ENCODE assay signal across 8 cellular contexts in genomic region chr12:64451687-64452558, GRCh38. TPM values are rescaled to one million over a fixed set of nuclear protein-coding genes. Genes with fewer than 3 reads are reported as not detected.
A peak's percentile ranks its signal among the peaks of the same experiment; 100 is the strongest.
DNase-seq lines count a peak whose midpoint lies in the region; ATAC-seq and TF ChIP-seq lines count a peak whose summit lies in the region.

Gene TBK1, plus strand, starts transcription at chr12:64452120. Its CDS starts 3,751 bp downstream, at chr12:64455871.

- peak within 1 kb of the TSS; percentile 87 for H3K27ac Mint-ChIP-seq in activated naive CD8-positive, alpha-beta T cell treated with anti-CD3 and anti-CD28 coated beads, Interleukin-2, amount 10 ng/mL, durations not matched to agents 7 days and 5 days

- peaks cover 32% of the 10 kb centered on the region for H3K4me1 Mint-ChIP-seq in activated naive CD8-positive, alpha-beta T cell treated with anti-CD3 and anti-CD28 coated beads, Interleukin-2, amount 10 ng/mL, durations not matched to agents 7 days and 5 days

- H3K4me2 ChIP-seq in MM.1S (ENCODE audit: low read depth, low read length) (peak within 1 kb of the TSS; percentile 92), trophoblast cell (ENCODE audit: low read length) (peak within 1 kb of the TSS; percentile 72)

- H3K27me3 ChIP-seq in HAP-1 (ENCODE audit: low read depth): no peaks in the 10 kb centered on the region
- H3K27me3 ChIP-seq in MM.1S (replicated peaks; ENCODE audit: insufficient read depth, low read length): no peaks in the 10 kb centered on the region
- H3K27me3 ChIP-seq in trophoblast cell (ENCODE audit: insufficient read depth, low read length): no peaks in the 10 kb centered on the region
- H3K27me3 ChIP-seq in transverse colon: no peaks in the 10 kb centered on the region

- no peaks in the 10 kb centered on the region for H3K9me2 ChIP-seq in MM.1S (replicated peaks; ENCODE audit: insufficient read depth, low read length)

- H3K79me2 ChIP-seq in MM.1S (ENCODE audit: low read length) (peaks cover 54% of the 10 kb centered on the region), trophoblast cell (ENCODE audit: control insufficient read depth, insufficient read depth, low read length, poor library complexity) (peaks cover 8% of the 10 kb centered on the region)

- peak within 1 kb of the TSS; percentile 40 for H3K23ac ChIP-seq in trophoblast cell (ENCODE audit: low read length)

- TF ChIP-seq POLR2A in transverse colon (IDR thresholded peaks at IDR 0.05): peak; percentile 63

- peaks cover 9% of the 10 kb centered on the region for H3K79me1 ChIP-seq in trophoblast cell (ENCODE audit: low read length)

- no peak for TF ChIP-seq EP300 in transverse colon (IDR thresholded peaks at IDR 0.05; ENCODE audit: low read depth)

- H3K4me3 ChIP-seq in HAP-1 (peak within 1 kb of the TSS; percentile 79), MM.1S (ENCODE audit: low read length) (peak within 1 kb of the TSS; percentile 98), trophoblast cell (ENCODE audit: low read depth, low read length) (peak within 1 kb of the TSS; percentile 97), transverse colon (peak within 1 kb of the TSS; percentile 79 to 99 (median 88))

- POLR2A ChIA-PET in activated naive CD8-positive, alpha-beta T cell treated with anti-CD3 and anti-CD28 coated beads, Interleukin-2, amount 10 ng/mL, durations not matched to agents 7 days and 5 days (lab: Charles Lee): no interaction called here

- peak within 1 kb of the TSS; percentile 64 for H2AK5ac ChIP-seq in trophoblast cell (ENCODE audit: low read length)

- ATAC-seq in activated naive CD8-positive, alpha-beta T cell treated with anti-CD3 and anti-CD28 coated beads, Interleukin-2, amount 10 ng/mL, durations not matched to agents 7 days and 5 days (ENCODE audit: low read depth): peak; percentile 76
- ATAC-seq in Right ventricle myocardium superior (ENCODE audit: poor library complexity): peak; percentile 99

- H3K9me3 ChIP-seq in HAP-1: no peaks in the 10 kb centered on the region
- no peaks in the 10 kb centered on the region for H3K9me3 ChIP-seq in MM.1S (replicated peaks; ENCODE audit: insufficient read depth, low read length)
- H3K9me3 ChIP-seq in trophoblast cell (ENCODE audit: insufficient read depth, low read depth, low read length): no peaks in the 10 kb centered on the region
- no peaks in the 10 kb centered on the region for H3K9me3 ChIP-seq in transverse colon

- H2AFZ ChIP-seq in MM.1S (ENCODE audit: low read length) (peak within 1 kb of the TSS; percentile 89), trophoblast cell (ENCODE audit: insufficient read depth, low read length, poor library complexity) (peak within 1 kb of the TSS; percentile 99)

- no peaks in the 10 kb centered on the region for H4K20me1 ChIP-seq in MM.1S (ENCODE audit: insufficient read depth, low read length)

- H3K36me3 ChIP-seq in HAP-1 (replicated peaks) (peaks cover 17% of the 10 kb centered on the region), MM.1S (replicated peaks; ENCODE audit: insufficient read depth, low read length) (peaks cover 7% of the 10 kb centered on the region; the same call in 1 of the 2 replicates), trophoblast cell (ENCODE audit: control insufficient read depth in 1 of 2, insufficient read depth in 2 of 2, low read length in 2 of 2) (peaks cover 2 to 6% of the 10 kb centered on the region in 2 experiments), transverse colon (peaks cover 0 to 10% (median 0%) of the 10 kb centered on the region in 4 donors)

- peak within 1 kb of the TSS; percentile 32 for H2BK12ac ChIP-seq in trophoblast cell (ENCODE audit: low read length)

- H3K9ac ChIP-seq in MM.1S (ENCODE audit: low read length): peak within 1 kb of the TSS; percentile 93
- peak within 1 kb of the TSS; percentile 94 for H3K9ac ChIP-seq in trophoblast cell (ENCODE audit: low read length)

- H2BK5ac ChIP-seq in trophoblast cell (ENCODE audit: low read depth, low read length, poor library complexity): peak within 1 kb of the TSS; percentile 96

- H3K18ac ChIP-seq in trophoblast cell (ENCODE audit: low read length): peak within 1 kb of the TSS; percentile 98

- H3K36me3 Mint-ChIP-seq in activated naive CD8-positive, alpha-beta T cell treated with anti-CD3 and anti-CD28 coated beads, Interleukin-2, amount 10 ng/mL, durations not matched to agents 7 days and 5 days: peaks cover 6% of the 10 kb centered on the region

- in situ Hi-C loops in HAP-1 (cut with MboI; ENCODE audit: low sequenced_read_pairs) (no loop called here), transverse colon (cut with MboI; ENCODE audit: low pct_ligation_motif_present in 1 of 4, low pct_unique_long_range_greater_than_20kb in 1 of 4, low sequenced_read_pairs in 3 of 4) (no loop called here)

- peak within 1 kb of the TSS; percentile 97 for H4K91ac ChIP-seq in trophoblast cell (ENCODE audit: low read depth, low read length)

- peak within 1 kb of the TSS; percentile 97 for H3K14ac ChIP-seq in trophoblast cell (ENCODE audit: low read length)

- H3K27ac ChIP-seq in MM.1S (ENCODE audit: low read length) (peak within 1 kb of the TSS; percentile 46; the same call in 1 of the 2 replicates), trophoblast cell (ENCODE audit: low read depth, low read length) (peak within 1 kb of the TSS; percentile 94), transverse colon (peak within 1 kb of the TSS; percentile 96 to 98 (median 96))

- H3K4me3 Mint-ChIP-seq in activated naive CD8-positive, alpha-beta T cell treated with anti-CD3 and anti-CD28 coated beads, Interleukin-2, amount 10 ng/mL, durations not matched to agents 7 days and 5 days: peak within 1 kb of the TSS; percentile 97

- TF ChIP-seq CTCF in MM.1S (IDR thresholded peaks at IDR 0.05; ENCODE audit: low read length) (no peak), transverse colon (IDR thresholded peaks at IDR 0.05) (peak in 1 of 5 experiments; percentile 24)

- peak within 1 kb of the TSS; percentile 96 for H4K8ac ChIP-seq in trophoblast cell (ENCODE audit: low read depth, low read length)

- intact Hi-C loops in Right ventricle myocardium superior (cut with DNase I) (loop anchor here (5.0 kb wide), 1 partner anchor 45 kb away; no protein-coding TSS in a partner anchor), transverse colon (cut with DNase I; ENCODE audit: low total_unique reads) (loop anchor here (2.0 kb wide), 1 partner anchor 45 kb away; no protein-coding TSS in a partner anchor)

- peak within 1 kb of the TSS; percentile 95 for H2BK120ac ChIP-seq in trophoblast cell (ENCODE audit: insufficient read depth, low read length, poor library complexity)

- H4K12ac ChIP-seq in trophoblast cell (ENCODE audit: low read depth, low read length): peak within 1 kb of the TSS; percentile 96

- WGBS in trophoblast cell (ENCODE audit: extremely low coverage, insufficient coverage, insufficient read length): no CpG with 5 or more reads among the region's 94 CpGs
- 0% methylated on average over 51 of the region's 94 CpGs; no CpG with 5 or more reads in 1 of the 2 donors for WGBS in transverse colon (ENCODE audit: low coverage in 1 of 2), 2 donors

- no peaks in the 10 kb centered on the region for H3K9me3 Mint-ChIP-seq in activated naive CD8-positive, alpha-beta T cell treated with anti-CD3 and anti-CD28 coated beads, Interleukin-2, amount 10 ng/mL, durations not matched to agents 7 days and 5 days

- H3K4me1 ChIP-seq in HAP-1 (peaks cover 28% of the 10 kb centered on the region), MM.1S (ENCODE audit: low read length) (peaks cover 13% of the 10 kb centered on the region; the same call in 1 of the 2 replicates), trophoblast cell (ENCODE audit: control insufficient read depth in 1 of 2, insufficient read depth in 2 of 2, low read length in 2 of 2) (peaks cover 3% of the 10 kb centered on the region in 2 experiments), transverse colon (peaks cover 2 to 27% (median 11%) of the 10 kb centered on the region in 4 donors)

- no peaks in the 10 kb centered on the region for H3K27me3 Mint-ChIP-seq in activated naive CD8-positive, alpha-beta T cell treated with anti-CD3 and anti-CD28 coated beads, Interleukin-2, amount 10 ng/mL, durations not matched to agents 7 days and 5 days

- H3F3A ChIP-seq in MM.1S (ENCODE audit: insufficient read depth, low read length): peaks cover 19% of the 10 kb centered on the region; the same call in 1 of the 2 replicates

- peak within 1 kb of the TSS; percentile 98 for H3K4ac ChIP-seq in trophoblast cell (ENCODE audit: low read depth, low read length)

- peak; percentile 70 for DNase-seq in GM04504 (ENCODE audit: low read depth)
- DNase-seq in HAP-1 (ENCODE audit: low spot score in 2 of 2): peak; percentile 82 to 93
- peak; percentile 92 for DNase-seq in MM.1S
- peak; percentile 32 for DNase-seq in SKM-1 (lab: John Stamatoyannopoulos, UW; ENCODE audit: unreplicated experiment)
- peak; percentile 81 for DNase-seq in activated naive CD8-positive, alpha-beta T cell treated with anti-CD3 and anti-CD28 coated beads, Interleukin-2, amount 10 ng/mL, durations not matched to agents 7 days and 5 days
- DNase-seq in Right ventricle myocardium superior: peak; percentile 95
- DNase-seq in trophoblast cell: peak; percentile 90
- DNase-seq in transverse colon: peak; percentile 91

RNA-seq across cellular contexts. Expression of gene TBK1, which starts in this region (rescaled TPM):
- 10 to 100 TPM; 25.2 to 29.8 TPM for total RNA-seq in activated naive CD8-positive, alpha-beta T cell treated with anti-CD3 and anti-CD28 coated beads, Interleukin-2, amount 10 ng/mL, durations not matched to agents 7 days and 5 days
- total RNA-seq in Right ventricle myocardium superior (11.6 TPM), transverse colon (10 to 100 TPM in 3 of 4 donors, 1 to 10 TPM in 1; 6.4 to 25.9 (median 17.1) TPM)
- 35.2 and 36.1 TPM in 2 replicates for polyA plus RNA-seq in trophoblast cell (2013)

Comparison
In these comparisons a context has a peak if more than half of its experiments do, and no peak if none do; other contexts are left out.
1. Peak in every context shown above with its lines: DNase-seq, ATAC-seq, H3K4me3 ChIP-seq and H3K27ac ChIP-seq.
2. DNase-seq: peak in every context shown above with its lines; median percentile 95 in Right ventricle myocardium superior; 92 in MM.1S; 91 in transverse colon; 90 in trophoblast cell; 88 in HAP-1; 81 in activated naive CD8-positive, alpha-beta T cell treated with anti-CD3 and anti-CD28 coated beads, Interleukin-2, amount 10 ng/mL, durations not matched to agents 7 days and 5 days; 70 in GM04504; 32 in SKM-1.
3. H3K27ac ChIP-seq: peak in every context shown above with its lines; median percentile 96 in transverse colon; 94 in trophoblast cell; 46 in MM.1S.